In the genomic region with DNA sequence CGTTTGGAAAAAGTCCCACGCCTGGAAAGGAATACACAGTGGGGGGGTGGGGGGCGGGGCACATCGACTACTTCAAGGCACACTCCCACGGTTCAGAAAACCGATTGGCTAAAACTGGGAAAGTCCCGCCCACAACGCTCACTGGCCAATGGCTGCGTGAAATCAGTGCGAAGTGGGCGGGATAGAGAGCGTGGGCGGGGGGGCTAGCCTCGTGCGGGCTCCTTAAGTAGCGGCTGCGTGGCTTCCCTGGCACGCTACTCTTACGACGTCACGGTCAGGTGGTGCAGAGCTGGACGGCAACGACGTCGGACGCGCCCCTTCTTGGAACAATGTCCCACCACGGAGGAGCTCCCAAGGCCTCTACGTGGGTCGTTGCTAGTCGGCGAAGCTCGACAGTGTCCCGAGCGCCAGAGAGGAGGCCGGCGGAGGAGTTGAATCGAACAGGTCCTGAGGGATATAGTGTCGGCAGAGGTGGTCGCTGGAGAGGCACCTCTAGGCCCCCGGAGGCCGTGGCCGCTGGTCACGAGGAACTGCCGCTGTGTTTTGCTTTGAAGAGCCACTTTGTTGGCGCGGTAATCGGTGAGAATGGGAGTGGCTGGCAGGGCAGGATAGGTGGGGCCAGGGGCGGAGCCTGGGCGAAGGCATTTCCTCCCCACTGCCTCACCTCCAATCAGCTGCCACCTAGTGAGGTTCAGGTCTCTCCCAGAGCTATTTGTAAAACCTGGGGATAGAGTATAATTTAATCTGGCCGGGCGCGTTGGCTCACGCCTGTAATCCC, we compare ENCODE assay signal across 9 cellular contexts. TPM values are rescaled to one million over a fixed set of nuclear protein-coding genes. Genes with fewer than 3 reads are reported as not detected.
A peak's percentile ranks its signal among the peaks of the same experiment; 100 is the strongest.
DNase-seq lines count a peak whose midpoint lies in the region; TF ChIP-seq lines count a peak whose summit lies in the region.
"Had no signal": no experiment of that assay in that cellular context is flagged by ENCODE, and none has a peak within 500 bp of the region (broad histone marks: within the 10 kb centered on the region; RNA-seq: fewer than 3 reads in every experiment).

A gene (plus strand): TSS at position 252 of the 778 bp plus-strand sequence. CDS start 78 bp downstream, at position 330.

- no peaks in the 10 kb centered on the region for H3K4me1 ChIP-seq in ovary (ENCODE audit: insufficient read depth)

- H3K9me3 Mint-ChIP-seq in T-helper 2 cell treated with Interferon-gamma antibody and Interleukin-4, amounts not matched to agents 5 μg/mL and 100 μg/mL, for 36 hours: no peaks in the 10 kb centered on the region

- peak within 1 kb of the TSS; percentile 81 for H3K4me3 Mint-ChIP-seq in T-helper 2 cell treated with Interferon-gamma antibody and Interleukin-4, amounts not matched to agents 5 μg/mL and 100 μg/mL, for 36 hours

- no peaks in the 10 kb centered on the region for H3K9me3 ChIP-seq in ovary

- WGBS in ovary, 3 donors: 75 to 83% (median 83%) methylated on average over 54 of the region's 54 CpGs

- DNase-seq in DMS53 (lab: John Stamatoyannopoulos, UW) (peak; percentile 19), DMS53 treated with DMSO at 0.1 percent for 48 hours (lab: John Stamatoyannopoulos, UW; ENCODE audit: unreplicated experiment) (no peak), epithelial cell of esophagus (ENCODE audit: low read depth) (peak; percentile 19), ovary (peak; percentile 34 to 78 (median 66)), middle frontal gyrus (ENCODE audit: extremely low spot score, low spot score) (no peak), occipital lobe (lab: John Stamatoyannopoulos, UW) (no peak), COR-L47 (lab: John Stamatoyannopoulos, UW) (no peak)
- peak; percentile 33 for DNase-seq in T-helper 2 cell treated with Interferon-gamma antibody and Interleukin-4, amounts not matched to agents 5 μg/mL and 100 μg/mL, for 36 hours (ENCODE audit: low spot score)

- no peak for TF ChIP-seq EP300 in ovary (IDR thresholded peaks at IDR 0.05)

- intact Hi-C loops in ovary (cut with DNase I): no loop called here

- peaks cover 4% of the 10 kb centered on the region for H3K36me3 Mint-ChIP-seq in T-helper 2 cell treated with Interferon-gamma antibody and Interleukin-4, amounts not matched to agents 5 μg/mL and 100 μg/mL, for 36 hours (ENCODE audit: low read depth)

- no peaks in the 10 kb centered on the region for H3K36me3 ChIP-seq in ovary

- H3K4me3 ChIP-seq in epithelial cell of esophagus (ENCODE audit: low read length) (peak within 1 kb of the TSS; percentile 37), ovary (no peak within 1 kb of the TSS)

- TF ChIP-seq POLR2A in ovary (IDR thresholded peaks at IDR 0.05): no peak

- no peaks in the 10 kb centered on the region for H3K27me3 ChIP-seq in ovary

- peaks cover 17% of the 10 kb centered on the region for H3K4me1 Mint-ChIP-seq in T-helper 2 cell treated with Interferon-gamma antibody and Interleukin-4, amounts not matched to agents 5 μg/mL and 100 μg/mL, for 36 hours (ENCODE audit: low read depth)

- no peaks in the 10 kb centered on the region for H3K27me3 Mint-ChIP-seq in T-helper 2 cell treated with Interferon-gamma antibody and Interleukin-4, amounts not matched to agents 5 μg/mL and 100 μg/mL, for 36 hours (ENCODE audit: low read depth)

- H3K27ac Mint-ChIP-seq in T-helper 2 cell treated with Interferon-gamma antibody and Interleukin-4, amounts not matched to agents 5 μg/mL and 100 μg/mL, for 36 hours: peak within 1 kb of the TSS; percentile 94

- no peak within 1 kb of the TSS for H3K27ac ChIP-seq in ovary
- H3K27ac ChIP-seq: 22Rv1 had no signal

- TF ChIP-seq CTCF in epithelial cell of esophagus (IDR thresholded peaks at IDR 0.05; ENCODE audit: insufficient read depth, low read depth, low read length, missing control alignments): no peak
- TF ChIP-seq CTCF in ovary (IDR thresholded peaks at IDR 0.05): no peak

RNA-seq across cellular contexts. Expression of the gene that starts here (rescaled TPM):
- total RNA-seq in ovary (1 to 10 TPM in 5 of 7 donors, under 1 TPM in 2; 0.88 to 3.6 (median 1.3) TPM), occipital lobe (0.31 TPM)
- 1 to 10 TPM in 1 of 2 donors, under 1 TPM in 1; 0.83 to 2.4 TPM for polyA plus RNA-seq in ovary

Comparison
In these comparisons a context has a peak if more than half of its experiments do, and no peak if none do; other contexts are left out.
1. DNase-seq: peak in DMS53 (single experiment), T-helper 2 cell treated with Interferon-gamma antibody and Interleukin-4, amounts not matched to agents 5 μg/mL and 100 μg/mL, for 36 hours (single experiment), epithelial cell of esophagus (single experiment) and ovary (5 of 5); none in DMS53 treated with DMSO at 0.1 percent for 48 hours (single experiment), middle frontal gyrus (single experiment), occipital lobe (single experiment) and COR-L47 (single experiment).